In the genomic region with DNA sequence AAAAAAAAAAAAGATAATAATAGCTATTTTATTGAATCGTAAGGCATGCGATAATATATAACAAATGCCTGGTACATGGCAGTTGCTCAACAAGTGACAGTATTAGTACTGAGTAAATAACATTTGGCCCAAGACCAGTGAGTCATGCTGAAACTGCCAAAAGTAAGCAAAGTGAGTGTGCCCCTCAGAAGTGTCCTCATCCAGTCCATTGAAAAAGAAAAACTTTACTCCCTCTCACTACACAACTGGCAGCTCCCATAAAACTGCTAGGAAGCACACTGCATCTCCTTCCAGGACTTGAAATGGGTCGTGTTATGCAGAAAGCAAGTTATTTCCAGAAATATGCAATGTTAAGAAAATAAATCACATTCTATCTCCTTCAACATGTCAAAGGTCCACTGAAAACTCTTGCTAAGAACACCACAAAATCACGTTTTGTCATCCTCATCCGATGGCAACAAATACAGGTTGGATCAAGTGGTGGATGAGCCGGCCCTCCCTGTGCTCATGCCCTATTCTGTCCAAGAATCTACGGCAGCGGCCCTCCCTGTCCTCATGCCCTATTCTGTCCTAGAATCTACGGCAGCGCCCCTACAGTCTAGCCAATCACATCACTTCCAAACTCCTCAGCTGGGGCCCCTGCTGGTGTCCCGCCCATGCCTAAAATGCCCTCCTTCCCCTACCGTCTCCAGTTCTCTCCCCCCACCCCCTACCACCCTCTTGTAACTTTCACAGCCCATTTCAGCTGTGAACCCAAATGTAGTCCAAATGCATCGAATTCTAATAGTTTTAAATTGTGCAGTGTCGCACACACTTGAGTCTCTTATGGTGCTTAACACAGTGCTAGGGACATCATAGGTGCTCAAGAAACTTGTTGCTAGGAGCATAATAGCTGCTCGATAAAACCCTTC, we compare ENCODE assay signal across 8 cellular contexts. TPM values are rescaled to one million over a fixed set of nuclear protein-coding genes. Genes with fewer than 3 reads are reported as not detected.
DNase-seq lines count a peak whose midpoint lies in the region; ATAC-seq, FAIRE-seq and TF ChIP-seq lines count a peak whose summit lies in the region.

No MANE protein-coding gene starts in this region.

- TF ChIP-seq POLR2A in NB4 (IDR thresholded peaks at IDR 0.05; ENCODE audit: extremely low read depth, insufficient read length): no peak

- H3K4me3 ChIP-seq in NB4 (ENCODE audit: low read depth, low read length): no peak overlapping the region
- peak overlapping the region; percentile 93 for H3K4me3 ChIP-seq in neural progenitor cell
- no peak overlapping the region for H3K4me3 ChIP-seq in small intestine (ENCODE audit: low read depth in 1 of 2, low read length in 2 of 2)

- WGBS in small intestine, 3 donors: 54 to 80% (median 69%) methylated on average over 15 of the region's 15 CpGs

- H3K4me1 Mint-ChIP-seq in endothelial cell (ENCODE audit: unreplicated experiment) (peaks cover 21% of the 10 kb centered on the region), neural progenitor cell (peaks cover 45% of the 10 kb centered on the region)
- peaks cover 33% of the 10 kb centered on the region for H3K4me1 Mint-ChIP-seq in activated CD4-positive, alpha-beta T cell treated with anti-CD3 and anti-CD28 coated beads for 36 hours

- peaks cover 11% of the 10 kb centered on the region for H3K27me3 Mint-ChIP-seq in endothelial cell (ENCODE audit: unreplicated experiment)
- peaks cover 3% of the 10 kb centered on the region for H3K27me3 Mint-ChIP-seq in neural progenitor cell (ENCODE audit: insufficient read depth, low read depth)
- peaks cover 13% of the 10 kb centered on the region for H3K27me3 Mint-ChIP-seq in activated CD4-positive, alpha-beta T cell treated with anti-CD3 and anti-CD28 coated beads for 36 hours

- peaks cover 34% of the 10 kb centered on the region for H3F3A ChIP-seq in neural progenitor cell (ENCODE audit: low read depth)

- H3K9me3 Mint-ChIP-seq in endothelial cell (ENCODE audit: unreplicated experiment) (no peaks in the 10 kb centered on the region), neural progenitor cell (no peaks in the 10 kb centered on the region)
- H3K9me3 Mint-ChIP-seq in activated CD4-positive, alpha-beta T cell treated with anti-CD3 and anti-CD28 coated beads for 36 hours (ENCODE audit: low read depth): no peaks in the 10 kb centered on the region

- peak overlapping the region; percentile 89 for H3K4me2 ChIP-seq in neural progenitor cell

- DNase-seq in Daoy (ENCODE audit: low read depth): peak; percentile 69
- peak; percentile 60 for DNase-seq in NB4 (ENCODE audit: low read depth)
- peak; percentile 31 for DNase-seq in endothelial cell (ENCODE audit: low spot score)
- peak; percentile 75 for DNase-seq in neural progenitor cell (ENCODE audit: low spot score)
- no peak for DNase-seq in small intestine
- no peak for DNase-seq in activated CD4-positive, alpha-beta T cell treated with anti-CD3 and anti-CD28 coated beads for 36 hours

- no peak for TF ChIP-seq CTCF in NB4 (IDR thresholded peaks at IDR 0.05; ENCODE audit: low read depth, low read length)
- no peak for TF ChIP-seq CTCF in endothelial cell (IDR thresholded peaks at IDR 0.05; ENCODE audit: unreplicated experiment)
- peak; percentile 42 for TF ChIP-seq CTCF in neural progenitor cell (IDR thresholded peaks at IDR 0.05)

- no peak overlapping the region for H3K27ac Mint-ChIP-seq in endothelial cell (ENCODE audit: unreplicated experiment)
- no peak overlapping the region for H3K27ac Mint-ChIP-seq in neural progenitor cell
- no peak overlapping the region for H3K27ac Mint-ChIP-seq in activated CD4-positive, alpha-beta T cell treated with anti-CD3 and anti-CD28 coated beads for 36 hours

- no peak for FAIRE-seq in small intestine (lab: Jason Lieb, UNC)

- H3K36me3 Mint-ChIP-seq in endothelial cell (ENCODE audit: low read depth, unreplicated experiment) (peaks cover 15% of the 10 kb centered on the region), neural progenitor cell (peaks cover 18% of the 10 kb centered on the region)
- H3K36me3 Mint-ChIP-seq in activated CD4-positive, alpha-beta T cell treated with anti-CD3 and anti-CD28 coated beads for 36 hours (ENCODE audit: low read depth): peaks cover 2% of the 10 kb centered on the region

- CTCF ChIA-PET in activated CD4-positive, alpha-beta T cell treated with anti-CD3 and anti-CD28 coated beads for 36 hours (lab: Charles Lee): interaction anchor here (0.8 to 1.4 kb wide), 3 partner anchors 9 to 10 kb away, joined by 3 to 5 read pairs (median 4); no protein-coding TSS in a partner anchor

- H3K4me3 Mint-ChIP-seq in endothelial cell (ENCODE audit: unreplicated experiment) (peak overlapping the region; percentile 94), neural progenitor cell (peak overlapping the region; percentile 89)
- H3K4me3 Mint-ChIP-seq in activated CD4-positive, alpha-beta T cell treated with anti-CD3 and anti-CD28 coated beads for 36 hours: no peak overlapping the region

- peaks cover 91% of the 10 kb centered on the region for H3K79me2 ChIP-seq in neural progenitor cell (ENCODE audit: low read depth)

- intact Hi-C loops in activated CD4-positive, alpha-beta T cell treated with anti-CD3 and anti-CD28 coated beads for 36 hours (cut with DNase I, micrococcal nuclease): loop anchor here in 1 of 2 experiments (10.0 kb wide), 1 partner anchor 1060 kb away; no protein-coding TSS in a partner anchor

- H3K36me3 ChIP-seq in neural progenitor cell (no peaks in the 10 kb centered on the region), small intestine (ENCODE audit: control insufficient read depth in 2 of 2, insufficient read depth in 2 of 2, low read length in 2 of 2) (no peaks in the 10 kb centered on the region)

- H3K27me3 ChIP-seq in neural progenitor cell (no peaks in the 10 kb centered on the region), small intestine (ENCODE audit: control insufficient read depth in 2 of 2, insufficient read depth in 2 of 2, low read length in 2 of 2) (no peaks in the 10 kb centered on the region)

- peaks cover 75% of the 10 kb centered on the region for H4K20me1 ChIP-seq in neural progenitor cell (ENCODE audit: low read depth)

- H3K27ac ChIP-seq in neural progenitor cell (no peak overlapping the region), small intestine (ENCODE audit: low read depth in 1 of 2, low read length in 1 of 2) (no peak overlapping the region)

- peaks cover 17% of the 10 kb centered on the region for H3K4me1 ChIP-seq in neural progenitor cell
- H3K4me1 ChIP-seq in small intestine (ENCODE audit: control insufficient read depth in 2 of 2, insufficient read depth in 1 of 2, low read depth in 1 of 2, low read length in 1 of 2): no peaks in the 10 kb centered on the region

- POLR2A ChIA-PET in activated CD4-positive, alpha-beta T cell treated with anti-CD3 and anti-CD28 coated beads for 36 hours (lab: Charles Lee): no interaction called here

- no peak for ATAC-seq in GM19463 (IDR thresholded peaks at IDR 0.05; ENCODE audit: unreplicated experiment)
- no peak for ATAC-seq in activated CD4-positive, alpha-beta T cell treated with anti-CD3 and anti-CD28 coated beads for 36 hours
- ATAC-seq in HG02623 (IDR thresholded peaks at IDR 0.05; ENCODE audit: unreplicated experiment): no peak

- no peak overlapping the region for H3K9ac ChIP-seq in neural progenitor cell

- H2AFZ ChIP-seq in neural progenitor cell (replicated peaks): no peak overlapping the region

- H3K9me3 ChIP-seq in neural progenitor cell (ENCODE audit: low read depth): no peaks in the 10 kb centered on the region
- no peaks in the 10 kb centered on the region for H3K9me3 ChIP-seq in small intestine (ENCODE audit: control insufficient read depth, low read depth)

RNA-seq across cellular contexts. Expression of a gene that starts 12.5 kb away (rescaled TPM):
- 4.3 and 6.8 TPM in 2 replicates for total RNA-seq in Daoy (2014; rRNA removed; shearing (Covaris generic))
- 24.1 TPM for total RNA-seq in endothelial cell (ENCODE audit: unreplicated experiment)
- total RNA-seq in neural progenitor cell (ENCODE audit: low replicate concordance): 23.0 and 24.5 TPM in 2 replicates
- 1 to 10 TPM; 2.2 to 8.9 (median 2.7) TPM for polyA plus RNA-seq in small intestine
- total RNA-seq in activated CD4-positive, alpha-beta T cell treated with anti-CD3 and anti-CD28 coated beads for 36 hours: 1 to 10 TPM; 4.4 to 5.6 TPM

Comparison
In these comparisons a context has a peak if more than half of its experiments do, and no peak if none do; other contexts are left out.
1. DNase-seq: peak in Daoy (single experiment), NB4 (single experiment), endothelial cell (single experiment) and neural progenitor cell (single experiment); none in small intestine (single experiment) and activated CD4-positive, alpha-beta T cell treated with anti-CD3 and anti-CD28 coated beads for 36 hours (single experiment).